14 cellular contexts compared by ENCODE assay signal in genomic region chr7:129184979-129185670, GRCh38. TPM values are rescaled to one million over a fixed set of nuclear protein-coding genes. Genes with fewer than 3 reads are reported as not detected.
DNase-seq lines count a peak whose midpoint lies in the region; TF ChIP-seq lines count a peak whose summit lies in the region.
"Had no signal": no experiment of that assay in that cellular context is flagged by ENCODE, and none has a peak within 500 bp of the region (broad histone marks: within the 10 kb centered on the region; RNA-seq: fewer than 3 reads in every experiment).

No MANE protein-coding gene starts in this region.

- no peaks in the 10 kb centered on the region for H3K9me3 ChIP-seq in SJCRH30 (replicated peaks)
- no peaks in the 10 kb centered on the region for H3K9me3 ChIP-seq in esophagus squamous epithelium
- H3K9me3 ChIP-seq in prostate gland: no peaks in the 10 kb centered on the region

- H3K4me1 ChIP-seq in SJCRH30 (peaks cover 4% of the 10 kb centered on the region), esophagus squamous epithelium (peaks cover 0 to 54% (median 30%) of the 10 kb centered on the region in 3 donors), prostate gland (replicated peaks) (no peaks in the 10 kb centered on the region)

- H3K4me3 ChIP-seq in SJCRH30: no peak overlapping the region
- H3K4me3 ChIP-seq in esophagus squamous epithelium: no peak overlapping the region
- no peak overlapping the region for H3K4me3 ChIP-seq in prostate gland

- no peaks in the 10 kb centered on the region for H3K27me3 ChIP-seq in SJCRH30
- peaks cover 0 to 17% (median 0%) of the 10 kb centered on the region in 4 donors for H3K27me3 ChIP-seq in esophagus squamous epithelium
- H3K27me3 ChIP-seq in prostate gland (replicated peaks; ENCODE audit: insufficient read depth): no peaks in the 10 kb centered on the region

- H3K27ac ChIP-seq in SJCRH30: no peak overlapping the region
- H3K27ac ChIP-seq in esophagus squamous epithelium: peak overlapping the region; percentile 7 to 61 (median 51)
- no peak overlapping the region for H3K27ac ChIP-seq in prostate gland

- TF ChIP-seq POLR2A in esophagus squamous epithelium (IDR thresholded peaks at IDR 0.05) (no peak), prostate gland (IDR thresholded peaks at IDR 0.05) (no peak)

- H3K36me3 ChIP-seq in SJCRH30 (no peaks in the 10 kb centered on the region), esophagus squamous epithelium (no peaks in the 10 kb centered on the region), prostate gland (no peaks in the 10 kb centered on the region)

- TF ChIP-seq CTCF in esophagus squamous epithelium (IDR thresholded peaks at IDR 0.05): no peak
- TF ChIP-seq CTCF in prostate gland (IDR thresholded peaks at IDR 0.05): no peak

- DNase-seq in LHCN-M2 (ENCODE audit: low read depth) (peak; percentile 48), SJCRH30 (peak; percentile 43 to 55), esophagus squamous epithelium (lab: John Stamatoyannopoulos, UW) (no peak), prostate gland (ENCODE audit: low spot score) (peak; percentile 39), RKO (ENCODE audit: low spot score) (no peak), COR-L47 (lab: John Stamatoyannopoulos, UW) (no peak), dedifferentiated amniotic fluid mesenchymal stem cell (ENCODE audit: extremely low spot score) (no peak)
- no peak for DNase-seq in activated CD4-positive, alpha-beta T cell treated with anti-CD3 and anti-CD28 coated beads for 1 hour
- DNase-seq: CD4-positive, CD25-positive, alpha-beta regulatory T cell; DMS79 treated with DMSO at 0.1 percent for 48 hours; HCEC 1CT; NCI-H146; NCI-H774; SHP77 treated with DMSO at 0.1 percent for 48 hours had no signal

- 30 to 40% methylated on average over 6 of the region's 6 CpGs for WGBS in esophagus squamous epithelium, 2 donors
- WGBS in prostate gland: 49% methylated on average over 6 of the region's 6 CpGs

- intact Hi-C loops in esophagus squamous epithelium (cut with DNase I) (no loop called here), prostate gland (cut with DNase I) (no loop called here)

RNA-seq across cellular contexts. Expression of gene SMO, which starts 3.3 kb away (rescaled TPM):
- total RNA-seq in LHCN-M2 (2014; rRNA removed) (1.8 and 2.2 TPM in 2 replicates), esophagus squamous epithelium (10 to 100 TPM in 3 of 4 donors, 1 to 10 TPM in 1; 9.2 to 18.4 (median 10.4) TPM), prostate gland (10 to 100 TPM; 23.2 to 32.9 TPM)
- polyA plus RNA-seq in LHCN-M2 (2012): 3.9 TPM
- total RNA-seq in SJCRH30 (2014; rRNA removed; shearing (Covaris generic)): 40.5 and 43.2 TPM in 2 replicates
- polyA plus RNA-seq: CD4-positive, CD25-positive, alpha-beta regulatory T cell had no signal

RNA-seq across cellular contexts. Expression of gene AHCYL2, which starts 39.7 kb away (rescaled TPM):
- total RNA-seq in LHCN-M2 (2014; rRNA removed) (11.9 and 12.1 TPM in 2 replicates), esophagus squamous epithelium (10 to 100 TPM; 10.8 to 14.0 (median 13.7) TPM), prostate gland (10 to 100 TPM; 15.2 to 38.3 TPM)
- 5.9 TPM for polyA plus RNA-seq in LHCN-M2 (2012)
- total RNA-seq in SJCRH30 (2014; rRNA removed; shearing (Covaris generic)): 10.2 and 10.9 TPM in 2 replicates

RNA-seq across cellular contexts. Expression of gene TSPAN33, which starts 40.6 kb away (rescaled TPM):
- 0.57 TPM in 1 of 2 replicates, not detected in the other for total RNA-seq in LHCN-M2 (2014; rRNA removed)
- polyA plus RNA-seq in LHCN-M2 (2012): 0.15 TPM
- total RNA-seq in SJCRH30 (2014; rRNA removed; shearing (Covaris generic)): 47.8 and 49.1 TPM in 2 replicates
- 1 to 10 TPM in 3 of 4 donors, under 1 TPM in 1; 0.44 to 5.9 (median 4.0) TPM for total RNA-seq in esophagus squamous epithelium
- total RNA-seq in prostate gland: 10 to 100 TPM in 1 of 2 donors, 1 to 10 TPM in 1; 8.4 to 47.7 TPM

Comparison
In these comparisons a context has a peak if more than half of its experiments do, and no peak if none do; other contexts are left out.
1. DNase-seq: peak in LHCN-M2 (single experiment), SJCRH30 (2 of 2) and prostate gland (single experiment); none in esophagus squamous epithelium (single experiment), RKO (single experiment), activated CD4-positive, alpha-beta T cell treated with anti-CD3 and anti-CD28 coated beads for 1 hour (single experiment), COR-L47 (single experiment) and dedifferentiated amniotic fluid mesenchymal stem cell (single experiment).
2. H3K27ac ChIP-seq: peak in esophagus squamous epithelium (4 of 4); none in SJCRH30 (single experiment) and prostate gland (0 of 2).